8 cellular contexts compared by ENCODE assay signal in genomic region chr12:125185740-125186470, GRCh38. TPM values are rescaled to one million over a fixed set of nuclear protein-coding genes. Genes with fewer than 3 reads are reported as not detected.
DNase-seq lines count a peak whose midpoint lies in the region; ATAC-seq and TF ChIP-seq lines count a peak whose summit lies in the region.

TMEM132B (plus strand) TSS chr12:125186386.

- 1% methylated on average over 31 of the region's 71 CpGs; no CpG with 5 or more reads in 1 of the 2 experiments for WGBS in IMR-90 (ENCODE audit: extremely low coverage in 2 of 2, insufficient read length in 1 of 2), 2 experiments

- CTCF ChIA-PET in IMR-90 (lab: Yijun Ruan, JAX), result no interaction called here

- H2AFZ ChIP-seq in IMR-90 (replicated peaks; ENCODE audit: low read length, poor library complexity), result peak within 1 kb of the TSS; percentile 75

- no peak within 1 kb of the TSS for H2BK15ac ChIP-seq in IMR-90 (ENCODE audit: low read depth, low read length)

- H3K9ac ChIP-seq in IMR-90 (ENCODE audit: low read depth, low read length), result no peak within 1 kb of the TSS

- H3K27ac ChIP-seq in IMR-90 (ENCODE audit: insufficient read depth, low read length), result no peak within 1 kb of the TSS

- DNase-seq in Ammon's horn (ENCODE audit: low spot score) (peak; percentile 87), IMR-90 (peak; percentile 44), SHP77 treated with DMSO at 0.1 percent for 48 hours (lab: John Stamatoyannopoulos, UW) (peak; percentile 17), T47D (ENCODE audit: low read depth in 1 of 2, low spot score in 1 of 2) (peak; percentile 87 to 92), iPS-NIHi11 (ENCODE audit: low spot score) (peak; percentile 89)
- peak; percentile 79 for DNase-seq in stimulated activated CD4-positive, alpha-beta T cell treated with anti-CD3 and anti-CD28 coated beads, Interleukin-15, amount 100 ng/mL, for 24 hours

- H3K23ac ChIP-seq in IMR-90 (ENCODE audit: low read depth, low read length), result no peak within 1 kb of the TSS

- peak; percentile 45 for TF ChIP-seq CTCF in IMR-90 (conservative IDR thresholded peaks at IDR 0.05; ENCODE audit: low read depth, low read length)

- peaks cover 49% of the 10 kb centered on the region for H3K27me3 ChIP-seq in IMR-90 (ENCODE audit: control insufficient read depth, insufficient read depth, low read length)

- no peak within 1 kb of the TSS for H4K91ac ChIP-seq in IMR-90 (ENCODE audit: insufficient read depth, low read depth, low read length)

- H2BK20ac ChIP-seq in IMR-90 (ENCODE audit: low read depth, low read length), result no peak within 1 kb of the TSS

- no peak within 1 kb of the TSS for H3K18ac ChIP-seq in IMR-90 (ENCODE audit: low read depth, low read length)

- no peak for TF ChIP-seq RAD21 in IMR-90 (IDR thresholded peaks at IDR 0.05; ENCODE audit: low read length)

- POLR2A ChIA-PET in IMR-90 (lab: Charles Lee; ENCODE audit: unreplicated experiment), result no interaction called here

- H3K4me3 ChIP-seq in IMR-90 (ENCODE audit: insufficient read depth, low read depth, low read length), result no peak within 1 kb of the TSS; the same call in 1 of the 2 replicates

- no peaks in the 10 kb centered on the region for H3K36me3 ChIP-seq in IMR-90 (ENCODE audit: control insufficient read depth, insufficient read depth, low read length)

- no peaks in the 10 kb centered on the region for H3K9me3 ChIP-seq in IMR-90 (ENCODE audit: control insufficient read depth, insufficient read depth, low read length)

- H4K8ac ChIP-seq in IMR-90 (ENCODE audit: low read depth in 2 of 2, low read length in 2 of 2), result no peak within 1 kb of the TSS

- H4K20me1 ChIP-seq in IMR-90 (ENCODE audit: insufficient read depth, low read length), result no peaks in the 10 kb centered on the region

- H4K5ac ChIP-seq in IMR-90 (ENCODE audit: low read depth, low read length), result no peak within 1 kb of the TSS

- no peaks in the 10 kb centered on the region for H3K79me1 ChIP-seq in IMR-90 (ENCODE audit: low read depth in 1 of 2, low read length in 2 of 2)

- H3K4me2 ChIP-seq in IMR-90 (ENCODE audit: low read depth, low read length), result peak within 1 kb of the TSS; percentile 50; the same call in 1 of the 2 replicates

- dilution Hi-C loops in IMR-90 (cut with HindIII; ENCODE audit: low sequenced_read_pairs, unreplicated experiment), result no loop called here

- in situ Hi-C loops in IMR-90 (cut with MboI; ENCODE audit: low sequenced_read_pairs) (loop anchor here (25.0 kb wide), 1 partner anchor 226 kb away; no protein-coding TSS in a partner anchor), T47D (cut with HindIII; ENCODE audit: low pct_unique_long_range_greater_than_20kb, low sequenced_read_pairs) (no loop called here)

- H2AK9ac ChIP-seq in IMR-90 (replicated peaks; ENCODE audit: low read depth, low read length, poor library complexity), result peak within 1 kb of the TSS; percentile 7

- no peaks in the 10 kb centered on the region for H3K9me1 ChIP-seq in IMR-90 (ENCODE audit: insufficient read depth, low read length)

- ATAC-seq in GM19025 (IDR thresholded peaks at IDR 0.05; ENCODE audit: low read depth, unreplicated experiment), result peak; percentile 64
- ATAC-seq in IMR-90 (ENCODE audit: low read depth), result peak; percentile 88
- no peak for ATAC-seq in GM18873 (IDR thresholded peaks at IDR 0.05; ENCODE audit: low FRiP score, unreplicated experiment)

- intact Hi-C loops in IMR-90 (cut with micrococcal nuclease), result loop anchor here (10.0 kb wide), 1 partner anchor 191 kb away; the partner anchor contains the start of gene BRI3BP

- no peak within 1 kb of the TSS for H2BK5ac ChIP-seq in IMR-90 (ENCODE audit: low read depth, low read length, poor library complexity, severe bottlenecking)

- no peak within 1 kb of the TSS for H3K56ac ChIP-seq in IMR-90 (ENCODE audit: extremely low read depth, insufficient read depth, low read length)

- BruUV-seq in IMR-90 (replicated peaks; lab: Mats Ljungman, UMichigan), result no TSS peak

- no peak within 1 kb of the TSS for H2BK120ac ChIP-seq in IMR-90 (ENCODE audit: low read depth, low read length)

- H2AK5ac ChIP-seq in IMR-90 (ENCODE audit: low read depth, low read length), result no peak within 1 kb of the TSS

- no peaks in the 10 kb centered on the region for H3K4me1 ChIP-seq in IMR-90 (ENCODE audit: control insufficient read depth, insufficient read depth, low read length)

- no peak within 1 kb of the TSS for H3K4ac ChIP-seq in IMR-90 (ENCODE audit: low read depth, low read length)

- no peak within 1 kb of the TSS for H3K14ac ChIP-seq in IMR-90 (replicated peaks; ENCODE audit: low read depth, low read length)

- TF ChIP-seq POLR2A in IMR-90 (IDR thresholded peaks at IDR 0.05; ENCODE audit: low read depth, low read length), result no peak

TF ChIP-seq in IMR-90, 13 proteins besides CTCF, POLR2A, EP300 and RAD21:
- peak; percentile 56; the same call in 1 of the 2 replicates for TF ChIP-seq MAZ (IDR thresholded peaks at IDR 0.05; ENCODE audit: borderline replicate concordance, low read depth, low read length)
- TF ChIP-seq MXI1 (IDR thresholded peaks at IDR 0.05; ENCODE audit: borderline replicate concordance, low read depth, low read length), result no peak
- TF ChIP-seq NFE2L2 (IDR thresholded peaks at IDR 0.05; ENCODE audit: low read depth, low read length), result no peak

RNA-seq across cellular contexts. Expression of gene TMEM132B, which starts in this region (rescaled TPM):
- total RNA-seq in IMR-90 (2012; rRNA removed), result 0.56 and 0.72 TPM in 2 replicates
- polyA plus RNA-seq in IMR-90 (2012; rRNA removed), result 0.39 and 0.95 TPM in 2 replicates
- polyA plus RNA-seq in IMR-90 (2012; cell fraction: cytosol; rRNA removed), result 0.03 and 0.16 TPM in 2 replicates
- 1.1 and 2.5 TPM in 2 replicates for polyA plus RNA-seq in IMR-90 (2012; cell fraction: nucleus; rRNA removed; ENCODE audit: low replicate concordance)

Comparison
In these comparisons a context has a peak if more than half of its experiments do, and no peak if none do; other contexts are left out.
1. DNase-seq: peak in every context shown above with its lines; median percentile 90 in T47D; 89 in iPS-NIHi11; 87 in Ammon's horn; 79 in stimulated activated CD4-positive, alpha-beta T cell treated with anti-CD3 and anti-CD28 coated beads, Interleukin-15, amount 100 ng/mL, for 24 hours; 44 in IMR-90; 17 in SHP77 treated with DMSO at 0.1 percent for 48 hours.